ENCODE assay signal across 8 cellular contexts in the genomic region with DNA sequence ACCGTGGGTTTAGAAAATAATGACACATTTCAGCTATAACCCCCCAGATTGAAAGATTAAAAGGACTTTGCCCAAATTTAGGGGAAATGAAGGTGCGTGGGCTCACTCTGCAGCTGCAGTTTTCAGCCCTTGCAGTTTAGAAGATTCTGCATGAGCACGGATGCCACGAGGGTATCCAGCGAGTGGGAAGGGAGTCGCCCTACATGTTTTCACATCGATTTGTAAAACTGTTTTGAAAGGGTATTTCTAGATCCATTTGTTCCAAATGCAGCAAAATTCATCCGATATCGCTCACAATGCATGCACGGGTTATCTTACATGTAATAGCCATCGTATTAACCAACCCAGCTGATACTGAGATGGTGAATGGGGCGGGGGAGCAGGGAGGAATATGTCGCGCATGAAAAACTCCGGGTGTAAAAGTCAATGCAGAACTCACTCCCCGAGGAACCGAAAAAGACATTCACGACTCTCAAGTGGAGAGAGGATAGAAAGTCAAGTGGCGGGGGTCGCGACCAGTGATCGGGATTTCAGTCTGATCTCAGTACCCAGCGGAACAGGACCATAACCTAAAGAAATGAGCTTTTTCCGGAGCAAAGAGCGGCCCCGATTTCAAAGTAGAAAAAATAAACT. TPM values are rescaled to one million over a fixed set of nuclear protein-coding genes. Genes with fewer than 3 reads are reported as not detected.
DNase-seq lines count a peak whose midpoint lies in the region; ATAC-seq and TF ChIP-seq lines count a peak whose summit lies in the region.

No MANE protein-coding gene starts in this region.

- H3K36me3 Mint-ChIP-seq in nephron (ENCODE audit: low read depth), result no peaks in the 10 kb centered on the region

- peak overlapping the region; percentile 93 to 98 (median 97) for H3K27ac Mint-ChIP-seq in nephron

- 6 to 9% methylated on average over 25 to 26 of the region's 26 CpGs for WGBS in GM23248 (ENCODE audit: low coverage in 1 of 2, low lambda C conversion rate in 2 of 2, missing lambda C conversion rate in 2 of 2), 2 experiments

- no peaks in the 10 kb centered on the region for H3K9me3 ChIP-seq in GM23248 (ENCODE audit: low read depth)

- TF ChIP-seq CTCF in nephron (IDR thresholded peaks at IDR 0.05; ENCODE audit: unreplicated experiment in 3 of 3) (no peak), GM20000 (IDR thresholded peaks at IDR 0.05; ENCODE audit: extremely low read depth, missing control alignments) (no peak)

- H2AFZ ChIP-seq in GM23248, result no peak overlapping the region

- H3K79me2 ChIP-seq in GM23248 (ENCODE audit: insufficient read depth), result no peaks in the 10 kb centered on the region

- no peak for ATAC-seq in HG02885 (IDR thresholded peaks at IDR 0.05; ENCODE audit: poor library complexity, unreplicated experiment)

- no peaks in the 10 kb centered on the region for H3K9me2 ChIP-seq in GM23248 (ENCODE audit: insufficient read depth)

- peak overlapping the region; percentile 91 to 96 (median 93) for H3K4me3 Mint-ChIP-seq in nephron

- H3K27me3 ChIP-seq in GM23248 (replicated peaks; ENCODE audit: insufficient read depth), result peaks cover 88% of the 10 kb centered on the region

- H3K4me1 Mint-ChIP-seq in nephron, result peaks cover 12% of the 10 kb centered on the region

- H3K9me3 Mint-ChIP-seq in nephron, result no peaks in the 10 kb centered on the region

- H3K27ac ChIP-seq in GM23248, result no peak overlapping the region

- peak; percentile 8 for DNase-seq in GM23248
- DNase-seq in T-helper 9 cell, result peak; percentile 16
- DNase-seq in dermis blood vessel endothelial cell, result peak; percentile 31
- no peak for DNase-seq in GM20000 (ENCODE audit: low spot score)
- DNase-seq in NCI-H1694 treated with DMSO at 0.1 percent for 48 hours (lab: John Stamatoyannopoulos, UW), result no peak
- DNase-seq in cerebellar nuclear complex (lab: John Stamatoyannopoulos, UW), result no peak

- H3K9ac ChIP-seq in GM23248, result no peak overlapping the region

- H4K20me1 ChIP-seq in GM23248 (ENCODE audit: insufficient read depth), result no peaks in the 10 kb centered on the region

- peaks cover 28% of the 10 kb centered on the region for H3K27me3 Mint-ChIP-seq in nephron (ENCODE audit: low read depth)

- H3F3A ChIP-seq in GM23248 (ENCODE audit: insufficient read depth), result no peaks in the 10 kb centered on the region

- no peaks in the 10 kb centered on the region for H3K4me1 ChIP-seq in GM23248 (ENCODE audit: insufficient read depth)

- H3K4me3 ChIP-seq in GM23248, result no peak overlapping the region

- in situ Hi-C loops in GM23248 (cut with MboI), result no loop called here

- no peak overlapping the region for H3K4me2 ChIP-seq in GM23248 (ENCODE audit: unreplicated experiment)

- H3K36me3 ChIP-seq in GM23248 (ENCODE audit: low read depth), result no peaks in the 10 kb centered on the region

RNA-seq across cellular contexts. Expression of a gene that starts 4.9 kb away (rescaled TPM):
- total RNA-seq in GM23248 (2014; rRNA removed; shearing (Covaris generic)), result 4.2 and 4.9 TPM in 2 replicates
- polyA plus RNA-seq in GM23248 (2016; fragmentation: Nextera tagmentation; extraction: Ambion mirVana), result 2.9 TPM in 2 replicates
- total RNA-seq in dermis blood vessel endothelial cell, result 111 and 140 TPM in 2 replicates

RNA-seq across cellular contexts. Expression of a gene that starts 52.3 kb away (rescaled TPM):
- 6.7 and 9.3 TPM in 2 replicates for total RNA-seq in GM23248 (2014; rRNA removed; shearing (Covaris generic))
- polyA plus RNA-seq in GM23248 (2016; fragmentation: Nextera tagmentation; extraction: Ambion mirVana), result 23.6 and 24.6 TPM in 2 replicates
- total RNA-seq in dermis blood vessel endothelial cell, result 11.2 and 19.7 TPM in 2 replicates

Comparison
In these comparisons a context has a peak if more than half of its experiments do, and no peak if none do; other contexts are left out.
1. DNase-seq: peak in GM23248 (single experiment), T-helper 9 cell (single experiment) and dermis blood vessel endothelial cell (single experiment); none in GM20000 (single experiment), NCI-H1694 treated with DMSO at 0.1 percent for 48 hours (single experiment) and cerebellar nuclear complex (0 of 2).
2. RNA of a gene that starts 4.9 kb away (total RNA-seq): 111 to 140 TPM in dermis blood vessel endothelial cell; 4.2 to 4.9 TPM in GM23248; every median in the first group is over 10 times any median in the second.